17 cellular contexts compared by ENCODE assay signal in genomic region chr9:132730054-132731033, GRCh38.
"Had no signal": no experiment of that assay in that cellular context is flagged by ENCODE, and none has a peak within 500 bp of the region (broad histone marks: within the 10 kb centered on the region; RNA-seq: fewer than 3 reads in every experiment).

No MANE protein-coding gene starts in this region.

- H3K4me3 ChIP-seq: body of pancreas, heart left ventricle, left ventricle myocardium inferior, pancreas, stomach, transverse colon had no signal

- H3K27me3 ChIP-seq: body of pancreas, heart left ventricle, pancreas, transverse colon had no signal

- H3K36me3 ChIP-seq: heart left ventricle, left ventricle myocardium inferior, pancreas, stomach, transverse colon had no signal

- H3K4me1 ChIP-seq: body of pancreas, heart left ventricle, pancreas had no signal

- DNase-seq: activated CD4-positive, alpha-beta T cell treated with anti-CD3 and anti-CD28 coated beads for 1 hour; activated CD4-positive, alpha-beta T cell treated with anti-CD3 and anti-CD28 coated beads, Interleukin-2, amount 50 U/mL, for 1 hour; activated gamma-delta T cell treated with Interleukin-2 at 50 U/mL for 16 hours; activated T-cell treated with anti-CD3 and anti-CD28 coated beads, Interleukin-2, amount 50 U/mL, for 1 hour; anterior cingulate cortex; body of pancreas; effector CD8-positive, alpha-beta T cell; heart left ventricle; kidney glomerular epithelial cell; left ventricle myocardium inferior; pancreas; right cardiac atrium; stimulated activated CD4-positive, alpha-beta T cell treated with anti-CD3 and anti-CD28 coated beads, Interleukin-2, amount 100 ng/mL, for 24 hours; stomach; T-helper 1 cell had no signal

- H3K9me3 ChIP-seq: body of pancreas, heart left ventricle, left ventricle myocardium inferior, pancreas, stomach, transverse colon had no signal

- ATAC-seq: body of pancreas; heart left ventricle; right cardiac atrium; stimulated activated effector memory CD8-positive, alpha-beta T cell treated with anti-CD3 and anti-CD28 coated beads, Interleukin-12 subunit alpha, Interleukin-12 subunit beta, amount 100 ng/mL, for 72 hours had no signal

- H3K27ac ChIP-seq: body of pancreas, heart left ventricle, left ventricle myocardium inferior, pancreas, stomach, transverse colon had no signal
